In genomic region chr12:45518516-45519235, GRCh38 we compare ENCODE assay signal across 10 cellular contexts.
DNase-seq lines count a peak whose midpoint lies in the region; ATAC-seq, FAIRE-seq and TF ChIP-seq lines count a peak whose summit lies in the region.
"Had no signal": no experiment of that assay in that cellular context is flagged by ENCODE, and none has a peak within 500 bp of the region (broad histone marks: within the 10 kb centered on the region; RNA-seq: fewer than 3 reads in every experiment).

No MANE protein-coding gene starts in this region.

- no peak for ATAC-seq in heart right ventricle
- ATAC-seq in GM21619 (IDR thresholded peaks at IDR 0.05; ENCODE audit: unreplicated experiment), result no peak

- FAIRE-seq in urothelium cell line (lab: Jason Lieb, UNC), result no peak
- FAIRE-seq: H54 had no signal

- H3K4me3 ChIP-seq in CD4-positive, alpha-beta memory T cell (ENCODE audit: low read length in 2 of 2), result peak overlapping the region in 1 of 2 donors; percentile 12
- H3K4me3 ChIP-seq in NB4 (ENCODE audit: low read depth, low read length) (no peak overlapping the region), heart right ventricle (no peak overlapping the region)

- peaks cover 5 to 6% of the 10 kb centered on the region in 2 donors for H3K36me3 Mint-ChIP-seq in CD4-positive, alpha-beta memory T cell
- H3K36me3 Mint-ChIP-seq in neural crest cell (ENCODE audit: low read depth), result no peaks in the 10 kb centered on the region

- peak overlapping the region in 7 of 8 donors; percentile 26 to 80 (median 65) for H3K4me3 Mint-ChIP-seq in CD4-positive, alpha-beta memory T cell
- no peak overlapping the region for H3K4me3 Mint-ChIP-seq in neural crest cell

- H3K36me3 ChIP-seq in CD4-positive, alpha-beta memory T cell (ENCODE audit: insufficient read depth, low read length), result no peaks in the 10 kb centered on the region
- H3K36me3 ChIP-seq in heart right ventricle, result no peaks in the 10 kb centered on the region

- H3K27me3 ChIP-seq in CD4-positive, alpha-beta memory T cell (ENCODE audit: insufficient read depth, low read length), result no peaks in the 10 kb centered on the region
- no peaks in the 10 kb centered on the region for H3K27me3 ChIP-seq in heart right ventricle

- no peak for TF ChIP-seq POLR2A in NB4 (IDR thresholded peaks at IDR 0.05; ENCODE audit: extremely low read depth, insufficient read length)

- TF ChIP-seq CTCF in NB4 (IDR thresholded peaks at IDR 0.05; ENCODE audit: low read depth, low read length) (no peak), neural crest cell (conservative IDR thresholded peaks at IDR 0.05) (no peak), heart right ventricle (IDR thresholded peaks at IDR 0.05) (no peak)

- peak overlapping the region; percentile 41 for H3K27ac ChIP-seq in CD4-positive, alpha-beta memory T cell (ENCODE audit: low read depth, low read length)
- no peak overlapping the region for H3K27ac ChIP-seq in heart right ventricle

- peaks cover 17% of the 10 kb centered on the region for H3K4me1 ChIP-seq in CD4-positive, alpha-beta memory T cell (ENCODE audit: insufficient read depth, low read length)
- no peaks in the 10 kb centered on the region for H3K4me1 ChIP-seq in heart right ventricle

- H3K27ac Mint-ChIP-seq in CD4-positive, alpha-beta memory T cell, result peak overlapping the region; percentile 66 to 94 (median 92)
- peak overlapping the region; percentile 15 for H3K27ac Mint-ChIP-seq in neural crest cell (ENCODE audit: unreplicated experiment)

- peak; percentile 65 to 81 (median 77) for DNase-seq in CD4-positive, alpha-beta memory T cell
- peak; percentile 56 for DNase-seq in NB4 (ENCODE audit: low read depth)
- peak; percentile 26 for DNase-seq in activated T-cell treated with anti-CD3 and anti-CD28 coated beads for 24 hours (ENCODE audit: low read depth)
- DNase-seq in neural crest cell (ENCODE audit: low read depth, low spot score), result no peak
- DNase-seq in urothelium cell line (ENCODE audit: low spot score), result no peak
- no peak for DNase-seq in heart right ventricle
- no peak for DNase-seq in mucosa of gallbladder (ENCODE audit: low spot score)
- DNase-seq: NCI-H2081 treated with DMSO at 0.1 percent for 48 hours had no signal

- POLR2A ChIA-PET in CD4-positive, alpha-beta memory T cell (lab: Charles Lee; ENCODE audit: partially characterized antibody), result no interaction called here

- no peaks in the 10 kb centered on the region for H3K27me3 Mint-ChIP-seq in CD4-positive, alpha-beta memory T cell
- H3K27me3 Mint-ChIP-seq in neural crest cell (ENCODE audit: low read depth), result no peaks in the 10 kb centered on the region

- peaks cover 2 to 15% (median 10%) of the 10 kb centered on the region in 8 donors for H3K9me3 Mint-ChIP-seq in CD4-positive, alpha-beta memory T cell
- H3K9me3 Mint-ChIP-seq in neural crest cell, result peaks cover 5% of the 10 kb centered on the region

- WGBS in heart right ventricle, 2 donors, result 69 to 77% methylated on average over 9 of the region's 9 CpGs

- intact Hi-C loops in CD4-positive, alpha-beta memory T cell (cut with micrococcal nuclease), result loop anchor here (1.0 kb wide), 1 partner anchor 10 kb away; no protein-coding TSS in a partner anchor
- intact Hi-C loops in heart right ventricle (cut with DNase I), result no loop called here

- H3K4me1 Mint-ChIP-seq in CD4-positive, alpha-beta memory T cell, result peaks cover 11 to 26% (median 16%) of the 10 kb centered on the region in 4 donors
- no peaks in the 10 kb centered on the region for H3K4me1 Mint-ChIP-seq in neural crest cell

- H3K9me3 ChIP-seq in CD4-positive, alpha-beta memory T cell (ENCODE audit: control insufficient read depth in 1 of 2, low read length in 2 of 2), result no peaks in the 10 kb centered on the region
- H3K9me3 ChIP-seq in heart right ventricle, result peaks cover 0 to 5% (median 0%) of the 10 kb centered on the region in 11 donors

- CTCF ChIA-PET in CD4-positive, alpha-beta memory T cell (lab: Charles Lee; ENCODE audit: partially characterized antibody), result interaction anchor here (0.6 to 1.5 kb wide), 2 partner anchors 25 to 78 kb away, joined by 4 to 8 read pairs; no protein-coding TSS in a partner anchor

Comparison
In these comparisons a context has a peak if more than half of its experiments do, and no peak if none do; other contexts are left out.
1. DNase-seq: peak in CD4-positive, alpha-beta memory T cell (5 of 5), NB4 (single experiment) and activated T-cell treated with anti-CD3 and anti-CD28 coated beads for 24 hours (single experiment); none in neural crest cell (single experiment), urothelium cell line (single experiment), heart right ventricle (0 of 2) and mucosa of gallbladder (single experiment).